In the genomic region with DNA sequence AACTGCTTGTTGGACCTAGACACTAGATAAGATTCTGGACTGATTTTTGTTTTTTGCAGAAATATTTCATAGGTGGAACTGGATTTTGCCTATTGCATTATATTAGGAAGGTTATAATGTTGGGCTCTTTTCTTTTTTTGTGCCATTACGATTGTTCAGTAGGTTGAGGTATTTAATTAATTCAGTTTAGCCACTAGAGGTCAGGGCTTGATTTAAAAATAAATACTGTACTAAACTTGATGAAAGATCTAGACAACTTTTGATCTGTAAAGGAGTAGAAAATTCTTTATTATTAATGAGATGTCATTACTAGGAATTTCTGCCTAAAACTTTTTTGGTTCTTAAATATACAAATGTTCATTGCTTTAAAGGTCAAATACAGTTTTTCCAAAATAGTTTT, we compare ENCODE assay signal across 9 cellular contexts. TPM values are rescaled to one million over a fixed set of nuclear protein-coding genes. Genes with fewer than 3 reads are reported as not detected.
DNase-seq lines count a peak whose midpoint lies in the region; ATAC-seq, FAIRE-seq and TF ChIP-seq lines count a peak whose summit lies in the region.
"Had no signal": no experiment of that assay in that cellular context is flagged by ENCODE, and none has a peak within 500 bp of the region (broad histone marks: within the 10 kb centered on the region; RNA-seq: fewer than 3 reads in every experiment).

No MANE protein-coding gene starts in this region.

- H3K4me3 Mint-ChIP-seq in activated naive CD8-positive, alpha-beta T cell treated with anti-CD3 and anti-CD28 coated beads for 36 hours: no peak overlapping the region
- H3K4me3 Mint-ChIP-seq: IgD-negative memory B cell had no signal

- H3K27ac ChIP-seq in HepG2 (ENCODE audit: extremely low read length, insufficient read depth, low read length) (no peak overlapping the region), stomach (no peak overlapping the region)

- TF ChIP-seq POLR2A in HepG2 (IDR thresholded peaks at IDR 0.05; ENCODE audit: insufficient read depth in 1 of 2, low read depth in 2 of 2, low read length in 2 of 2): no peak
- TF ChIP-seq POLR2A in stomach (IDR thresholded peaks at IDR 0.05): no peak

- no peak for FAIRE-seq in HepG2 (lab: Jason Lieb, UNC)

- no peak overlapping the region for H3K4me2 ChIP-seq in HepG2 (ENCODE audit: low read depth, low read length)

- no peaks in the 10 kb centered on the region for H4K20me1 ChIP-seq in HepG2 (ENCODE audit: insufficient read depth, low read length)

- no peak overlapping the region for H3K9ac ChIP-seq in HepG2 (ENCODE audit: insufficient read depth, low read depth, low read length)

- no peak for TF ChIP-seq EP300 in HepG2 (IDR thresholded peaks at IDR 0.05; ENCODE audit: low read depth in 2 of 2, low read length in 2 of 2)
- no peak for TF ChIP-seq EP300 in HepG2 (CRISPR knock-in tag; IDR thresholded peaks at IDR 0.05; ENCODE audit: borderline replicate concordance)
- TF ChIP-seq EP300 in stomach (IDR thresholded peaks at IDR 0.05): no peak

- WGBS in HepG2 (ENCODE audit: low lambda C conversion rate): 2% methylated on average over 1 of the region's 1 CpG
- WGBS in stomach, 5 donors: 0 to 5% (median 0%) methylated on average over 1 of the region's 1 CpG

- H3K79me2 ChIP-seq in HepG2 (ENCODE audit: insufficient read depth, low read length): no peaks in the 10 kb centered on the region

- no peak for ATAC-seq in HepG2

- H2AFZ ChIP-seq in HepG2 (ENCODE audit: low read length): no peak overlapping the region

- no peaks in the 10 kb centered on the region for H3K36me3 Mint-ChIP-seq in activated naive CD8-positive, alpha-beta T cell treated with anti-CD3 and anti-CD28 coated beads for 36 hours
- H3K36me3 Mint-ChIP-seq: IgD-negative memory B cell had no signal

- H3K4me1 Mint-ChIP-seq in activated naive CD8-positive, alpha-beta T cell treated with anti-CD3 and anti-CD28 coated beads for 36 hours: peaks cover 2% of the 10 kb centered on the region

- DNase-seq in EH (ENCODE audit: low read depth) (peak; percentile 62), LNCaP clone FGC (ENCODE audit: low read depth) (no peak), amniotic stem cell (lab: John Stamatoyannopoulos, UW) (peak; percentile 16), HepG2 (ENCODE audit: low spot score) (no peak), foreskin melanocyte (no peak), stomach (no peak), GOT3 (lab: John Stamatoyannopoulos, UW) (no peak)
- DNase-seq in activated naive CD8-positive, alpha-beta T cell treated with anti-CD3 and anti-CD28 coated beads for 36 hours: no peak

- no peak overlapping the region for H3K27ac Mint-ChIP-seq in activated naive CD8-positive, alpha-beta T cell treated with anti-CD3 and anti-CD28 coated beads for 36 hours

- POLR2A ChIA-PET in HepG2 (lab: Yijun Ruan, JAX): no interaction called here

- H3K4me1 ChIP-seq in HepG2 (ENCODE audit: insufficient read depth, low read length) (peaks cover 11% of the 10 kb centered on the region), stomach (no peaks in the 10 kb centered on the region)

- H3K9me3 Mint-ChIP-seq in activated naive CD8-positive, alpha-beta T cell treated with anti-CD3 and anti-CD28 coated beads for 36 hours: no peaks in the 10 kb centered on the region
- H3K9me3 Mint-ChIP-seq: IgD-negative memory B cell had no signal

- H3K4me3 ChIP-seq in LNCaP clone FGC (ENCODE audit: low read depth, low read length) (no peak overlapping the region), HepG2 (replicated peaks in 1 of 3; ENCODE audit: insufficient read depth in 1 of 3, low read depth in 2 of 3, low read length in 3 of 3) (no peak overlapping the region), stomach (no peak overlapping the region)

- H3K27me3 Mint-ChIP-seq in activated naive CD8-positive, alpha-beta T cell treated with anti-CD3 and anti-CD28 coated beads for 36 hours: peaks cover 4% of the 10 kb centered on the region

- BruUV-seq in HepG2 (replicated peaks; lab: Mats Ljungman, UMichigan): no TSS peak

- CTCF ChIA-PET in HepG2 (lab: Yijun Ruan, JAX; ENCODE audit: low intra/inter-chr PET ratio, low total read pairs): no interaction called here

- no peaks in the 10 kb centered on the region for H3K36me3 ChIP-seq in HepG2 (replicated peaks in 1 of 2; ENCODE audit: control insufficient read depth in 1 of 2, insufficient read depth in 2 of 2, low read length in 2 of 2)
- no peaks in the 10 kb centered on the region for H3K36me3 ChIP-seq in stomach

- intact Hi-C loops in HepG2 (cut with micrococcal nuclease; ENCODE audit: unreplicated experiment) (loop anchor here (5.0 kb wide), 1 partner anchor 1508 kb away; no protein-coding TSS in a partner anchor), stomach (cut with DNase I; ENCODE audit: low total_unique reads) (no loop called here)

- in situ Hi-C loops in HepG2 (cut with HindIII; ENCODE audit: extremely low pct_ligation_motif_present, low pct_unique_long_range_greater_than_20kb): no loop called here

- H3K27me3 ChIP-seq in HepG2 (ENCODE audit: control insufficient read depth in 1 of 2, insufficient read depth in 2 of 2, low read length in 2 of 2) (peaks cover 0 to 11% of the 10 kb centered on the region in 2 experiments; a peak in 1 of 5 replicates), stomach (no peaks in the 10 kb centered on the region)

- TF ChIP-seq RAD21 in HepG2 (CRISPR knock-in tag; IDR thresholded peaks at IDR 0.05): no peak

- peak; percentile 49 for TF ChIP-seq CTCF in LNCaP clone FGC (IDR thresholded peaks at IDR 0.05; ENCODE audit: control insufficient read depth, extremely low read depth, insufficient read depth)
- 0 out of 2 replicates have a peak, but pooled peaks have one; percentile 14 for TF ChIP-seq CTCF in HepG2 (CRISPR knock-in tag; IDR thresholded peaks at IDR 0.05)
- peak in 2 of 7 experiments; percentile 36 to 51 for TF ChIP-seq CTCF in stomach (IDR thresholded peaks at IDR 0.05)

- no peaks in the 10 kb centered on the region for H3K9me3 ChIP-seq in HepG2 (ENCODE audit: low read length)
- H3K9me3 ChIP-seq in stomach: no peaks in the 10 kb centered on the region

TF ChIP-seq in HepG2, 621 proteins besides CTCF, POLR2A, EP300 and RAD21 (continues in another document):
- TF ChIP-seq STAG1 (CRISPR knock-in tag; IDR thresholded peaks at IDR 0.05): peak; percentile 31; the same call in 1 of the 2 replicates

RNA-seq across cellular contexts. Expression of gene SUPT20H, which starts 15.2 kb away (rescaled TPM):
- 33.9 and 35.0 TPM in 2 replicates for total RNA-seq in HepG2 (2016; rRNA removed; fragmentation: Illumina TruSeq; extraction: Trizol)
- total RNA-seq in HepG2 (2016; cell fraction: cytosol; rRNA removed; fragmentation: Illumina TruSeq; extraction: Trizol; ENCODE audit: low read depth): 21.9 and 24.9 TPM in 2 replicates
- 34.1 and 34.7 TPM in 2 replicates for total RNA-seq in HepG2 (2016; cell fraction: insoluble cytoplasmic fraction; rRNA removed; fragmentation: Illumina TruSeq; extraction: Trizol)
- total RNA-seq in HepG2 (2016; cell fraction: membrane; rRNA removed; fragmentation: Illumina TruSeq; extraction: Trizol): 32.8 and 34.4 TPM in 2 replicates
- total RNA-seq in HepG2 (2016; cell fraction: nucleus; rRNA removed; fragmentation: Illumina TruSeq; extraction: Trizol): 67.4 and 70.1 TPM in 2 replicates
- 52.1 and 63.6 TPM in 2 replicates for polyA plus RNA-seq in HepG2 (2011; rRNA removed)
- polyA plus RNA-seq in HepG2 (2011; cell fraction: cytosol; rRNA removed): 26.4 and 30.4 TPM in 2 replicates
- 65.9 and 69.3 TPM in 2 replicates for polyA plus RNA-seq in HepG2 (2011; cell fraction: nucleus; rRNA removed)
- 24.2 and 31.8 TPM in 2 replicates for polyA plus RNA-seq in HepG2 (2012)
- polyA plus RNA-seq in HepG2 (2016; cell fraction: cytosol; fragmentation: Illumina TruSeq; extraction: Trizol; ENCODE audit: low read depth): 9.6 and 10.8 TPM in 2 replicates
- polyA plus RNA-seq in HepG2 (2016; cell fraction: insoluble cytoplasmic fraction; fragmentation: Illumina TruSeq; extraction: Trizol; ENCODE audit: low read depth): 40.7 and 43.9 TPM in 2 replicates
- polyA plus RNA-seq in HepG2 (2016; cell fraction: membrane; fragmentation: Illumina TruSeq; extraction: Trizol; ENCODE audit: low read depth): 18.8 and 21.7 TPM in 2 replicates
- 73.4 and 78.0 TPM in 2 replicates for polyA plus RNA-seq in HepG2 (2016; cell fraction: nucleus; fragmentation: Illumina TruSeq; extraction: Trizol; ENCODE audit: insufficient read depth, low read depth)
- 19.3 and 30.9 TPM in 2 replicates for polyA minus RNA-seq in HepG2 (2011; rRNA and poly(A)+ RNA removed; ENCODE audit: low replicate concordance)
- 14.4 and 20.3 TPM in 2 replicates for polyA minus RNA-seq in HepG2 (2011; cell fraction: cytosol; rRNA and poly(A)+ RNA removed)
- polyA minus RNA-seq in HepG2 (2011; cell fraction: nucleus; rRNA and poly(A)+ RNA removed): 154 and 170 TPM in 2 replicates
- 10 to 100 TPM; 47.3 to 53.5 TPM for total RNA-seq in activated naive CD8-positive, alpha-beta T cell treated with anti-CD3 and anti-CD28 coated beads for 36 hours
- 100 to 1,000 TPM in 2 of 5 donors, 10 to 100 TPM in 3; 36.4 to 152 (median 93.4) TPM for total RNA-seq in stomach
- 10 to 100 TPM; 16.9 to 22.5 (median 17.1) TPM for polyA plus RNA-seq in stomach

RNA-seq across cellular contexts. Expression of gene CSNK1A1L, which starts 30.8 kb away (rescaled TPM):
- total RNA-seq in HepG2 (2016; rRNA removed; fragmentation: Illumina TruSeq; extraction: Trizol) (not detected in 2 replicates), stomach (not detected)
- not detected in 2 replicates for total RNA-seq in HepG2 (2016; cell fraction: cytosol; rRNA removed; fragmentation: Illumina TruSeq; extraction: Trizol; ENCODE audit: low read depth)
- total RNA-seq in HepG2 (2016; cell fraction: insoluble cytoplasmic fraction; rRNA removed; fragmentation: Illumina TruSeq; extraction: Trizol): not detected in 2 replicates
- total RNA-seq in HepG2 (2016; cell fraction: membrane; rRNA removed; fragmentation: Illumina TruSeq; extraction: Trizol): not detected in 2 replicates
- not detected in 2 replicates for total RNA-seq in HepG2 (2016; cell fraction: nucleus; rRNA removed; fragmentation: Illumina TruSeq; extraction: Trizol)
- polyA plus RNA-seq in HepG2 (2011; rRNA removed) (not detected in 2 replicates), stomach (not detected)
- not detected in 2 replicates for polyA plus RNA-seq in HepG2 (2011; cell fraction: cytosol; rRNA removed)
- polyA plus RNA-seq in HepG2 (2011; cell fraction: nucleus; rRNA removed): not detected in 2 replicates
- polyA plus RNA-seq in HepG2 (2012): not detected in 2 replicates
- polyA plus RNA-seq in HepG2 (2016; cell fraction: cytosol; fragmentation: Illumina TruSeq; extraction: Trizol; ENCODE audit: low read depth): not detected in 2 replicates
- not detected in 2 replicates for polyA plus RNA-seq in HepG2 (2016; cell fraction: insoluble cytoplasmic fraction; fragmentation: Illumina TruSeq; extraction: Trizol; ENCODE audit: low read depth)
- polyA plus RNA-seq in HepG2 (2016; cell fraction: membrane; fragmentation: Illumina TruSeq; extraction: Trizol; ENCODE audit: low read depth): not detected in 2 replicates
- polyA plus RNA-seq in HepG2 (2016; cell fraction: nucleus; fragmentation: Illumina TruSeq; extraction: Trizol; ENCODE audit: insufficient read depth, low read depth): not detected in 2 replicates
- not detected in 2 replicates for polyA minus RNA-seq in HepG2 (2011; rRNA and poly(A)+ RNA removed; ENCODE audit: low replicate concordance)
- polyA minus RNA-seq in HepG2 (2011; cell fraction: cytosol; rRNA and poly(A)+ RNA removed): not detected in 2 replicates
- polyA minus RNA-seq in HepG2 (2011; cell fraction: nucleus; rRNA and poly(A)+ RNA removed): not detected in 2 replicates
- total RNA-seq in activated naive CD8-positive, alpha-beta T cell treated with anti-CD3 and anti-CD28 coated beads for 36 hours: under 1 TPM in 1 of 2 experiments, not detected in 1; 0.08 TPM
- polyA plus RNA-seq: IgD-negative memory B cell had no signal

Comparison
In these comparisons a context has a peak if more than half of its experiments do, and no peak if none do; other contexts are left out.
1. DNase-seq: peak in EH (single experiment) and amniotic stem cell (single experiment); none in LNCaP clone FGC (single experiment), HepG2 (single experiment), foreskin melanocyte (single experiment), activated naive CD8-positive, alpha-beta T cell treated with anti-CD3 and anti-CD28 coated beads for 36 hours (single experiment), stomach (single experiment) and GOT3 (single experiment).